1 cellular context compared by ENCODE assay signal in the genomic region with DNA sequence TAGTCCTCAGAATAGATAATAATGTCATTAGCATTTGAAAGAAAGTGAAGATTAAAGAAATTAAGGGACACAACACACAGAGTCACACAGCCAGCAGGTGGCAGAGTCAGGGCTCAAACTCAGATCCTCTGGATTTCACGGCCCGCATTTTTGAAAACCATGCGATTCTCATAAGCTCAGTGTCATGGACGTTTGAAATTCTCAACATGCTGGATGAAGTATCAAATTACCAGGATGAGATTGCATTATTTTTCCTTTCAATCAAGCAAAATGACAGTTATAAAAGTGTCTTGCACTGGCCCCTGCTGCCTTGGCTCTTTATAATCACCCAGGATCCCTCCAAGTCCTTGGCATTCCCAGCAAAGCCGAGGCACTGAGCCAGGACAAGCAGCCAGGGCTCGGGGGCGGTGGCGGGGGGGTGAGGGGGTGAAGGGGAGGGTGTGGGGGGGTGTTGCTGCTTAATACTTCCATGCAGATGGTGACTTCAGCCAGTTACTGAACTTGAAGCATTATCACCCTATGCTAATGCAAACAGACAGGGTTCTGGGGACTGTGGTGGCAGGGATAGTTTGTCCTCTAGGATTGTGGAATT.
TF ChIP-seq lines count a peak whose summit lies in the region.

No MANE protein-coding gene starts in this region.

TF ChIP-seq in HCT116, 20 proteins besides CTCF, POLR2A, EP300 and RAD21:
- TF ChIP-seq SP1 (IDR thresholded peaks at IDR 0.05; ENCODE audit: low read depth) = no peak
- peak; percentile 43; the same call in 1 of the 2 replicates for TF ChIP-seq CBX3 (IDR thresholded peaks at IDR 0.05; ENCODE audit: low read depth)
- TF ChIP-seq FOSL1 (IDR thresholded peaks at IDR 0.05; ENCODE audit: low read depth) = no peak
- TF ChIP-seq YY1 (IDR thresholded peaks at IDR 0.05; ENCODE audit: extremely low read depth, insufficient replicate concordance, low read depth, low read length) = peak; percentile 35
- TF ChIP-seq EZH2phosphoT487 (IDR thresholded peaks at IDR 0.05; ENCODE audit: borderline replicate concordance) = no peak
- TF ChIP-seq REST (IDR thresholded peaks at IDR 0.05; ENCODE audit: low read depth) = no peak
- TF ChIP-seq, protein P1, sequence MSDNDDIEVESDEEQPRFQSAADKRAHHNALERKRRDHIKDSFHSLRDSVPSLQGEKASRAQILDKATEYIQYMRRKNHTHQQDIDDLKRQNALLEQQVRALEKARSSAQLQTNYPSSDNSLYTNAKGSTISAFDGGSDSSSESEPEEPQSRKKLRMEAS (IDR thresholded peaks at IDR 0.05) = peak; percentile 74
